ENCODE assay signal across 18 cellular contexts in the genomic region with DNA sequence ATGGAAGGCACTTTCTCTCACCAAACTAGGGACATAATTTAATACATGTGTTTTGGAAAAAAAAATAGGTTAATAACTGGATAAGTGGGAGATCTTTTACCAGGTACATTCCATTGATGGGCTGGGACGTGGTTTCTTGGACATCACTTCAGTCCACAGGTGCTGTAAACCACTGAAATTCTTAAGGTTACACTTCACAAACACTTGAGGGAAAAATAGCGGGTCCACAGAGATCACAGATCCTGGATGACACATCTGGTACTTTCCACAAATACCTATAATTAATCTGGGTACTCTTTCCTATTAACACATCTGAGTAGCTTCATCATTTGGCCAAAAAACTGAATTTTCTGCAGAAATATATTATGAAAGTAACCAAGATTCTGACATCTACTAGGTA.
DNase-seq lines count a peak whose midpoint lies in the region; ATAC-seq, FAIRE-seq and TF ChIP-seq lines count a peak whose summit lies in the region.
"Had no signal": no experiment of that assay in that cellular context is flagged by ENCODE, and none has a peak within 500 bp of the region (broad histone marks: within the 10 kb centered on the region; RNA-seq: fewer than 3 reads in every experiment).

No MANE protein-coding gene starts in this region.

- peaks cover 7% of the 10 kb centered on the region for H3K36me3 ChIP-seq in mammary epithelial cell (ENCODE audit: insufficient read depth, low read length)
- peaks cover 23% of the 10 kb centered on the region for H3K36me3 ChIP-seq in K562 (ENCODE audit: control insufficient read depth, insufficient read depth, low read length)
- H3K36me3 ChIP-seq in keratinocyte (ENCODE audit: control insufficient read depth in 2 of 2, extremely low read depth in 1 of 2, insufficient read depth in 2 of 2, low read length in 2 of 2), result peaks cover 0 to 8% of the 10 kb centered on the region in 2 experiments

- BruUV-seq in mammary epithelial cell (replicated peaks; lab: Mats Ljungman, UMichigan), result no TSS peak
- BruUV-seq in MCF 10A (replicated peaks; lab: Mats Ljungman, UMichigan), result no TSS peak
- no TSS peak for BruUV-seq in K562 (replicated peaks; lab: Mats Ljungman, UMichigan)

- H3K4me1 Mint-ChIP-seq in MCF 10A (ENCODE audit: insufficient read depth, unreplicated experiment), result no peaks in the 10 kb centered on the region

- H4K20me1 ChIP-seq in mammary epithelial cell (ENCODE audit: insufficient read depth, low read length) (no peaks in the 10 kb centered on the region), K562 (replicated peaks; ENCODE audit: control insufficient read depth, insufficient read depth, low read length) (no peaks in the 10 kb centered on the region), keratinocyte (ENCODE audit: control insufficient read depth, extremely low read depth, insufficient read depth, low read length) (no peaks in the 10 kb centered on the region)

- TF ChIP-seq POLR2A in K562 (conservative IDR thresholded peaks at IDR 0.05), result no peak

- no peaks in the 10 kb centered on the region for H3K9me3 Mint-ChIP-seq in MCF 10A (ENCODE audit: unreplicated experiment)
- H3K9me3 Mint-ChIP-seq: CD4-positive, alpha-beta T cell had no signal

- H3K9me1 ChIP-seq in K562 (ENCODE audit: control insufficient read depth, insufficient read depth, low read length), result no peaks in the 10 kb centered on the region
- H3K9me1 ChIP-seq in keratinocyte (ENCODE audit: control insufficient read depth, extremely low read depth, insufficient read depth, low read length), result no peaks in the 10 kb centered on the region

- 40% methylated on average over 2 of the region's 2 CpGs for WGBS in mammary epithelial cell (ENCODE audit: low coverage, missing lambda C conversion rate)
- 93% methylated on average over 2 of the region's 2 CpGs for WGBS in K562 (ENCODE audit: insufficient coverage, low coverage, missing lambda C conversion rate)

- peaks cover 36% of the 10 kb centered on the region for H3K36me3 Mint-ChIP-seq in MCF 10A (ENCODE audit: insufficient read depth, unreplicated experiment)

- CTCF ChIA-PET in mammary epithelial cell (lab: Charles Lee; ENCODE audit: low non-redundant PET), result no interaction called here
- CTCF ChIA-PET in MCF 10A (lab: Yijun Ruan, JAX), result no interaction called here
- CTCF ChIA-PET in K562 (lab: Yijun Ruan, JAX; ENCODE audit: low intra/inter-chr PET ratio), result no interaction called here

- H3K27ac Mint-ChIP-seq in MCF 10A (ENCODE audit: low read depth, unreplicated experiment), result no peak overlapping the region
- H3K27ac Mint-ChIP-seq: CD4-positive, alpha-beta T cell had no signal

- H3K27me3 Mint-ChIP-seq in MCF 10A (ENCODE audit: insufficient read depth, unreplicated experiment), result no peaks in the 10 kb centered on the region
- H3K27me3 Mint-ChIP-seq: CD4-positive, alpha-beta T cell had no signal

- DNase-seq in mammary epithelial cell (peak; percentile 37), MCF 10A (ENCODE audit: unreplicated experiment) (no peak), K562 (ENCODE audit: extremely low read depth in 1 of 4, low spot score in 3 of 4) (no peak), keratinocyte (ENCODE audit: low read depth, low spot score) (no peak), renal cortical epithelial cell (ENCODE audit: low read depth) (peak; percentile 19), left colon (no peak)
- DNase-seq: AML-193; Caco-2; CD4-positive, alpha-beta T cell had no signal

- peak; percentile 23 for FAIRE-seq in K562 (lab: Jason Lieb, UNC)
- peak; percentile 57 for FAIRE-seq in keratinocyte (lab: Jason Lieb, UNC)
- FAIRE-seq: A549, D721Med, H1 had no signal

- TF ChIP-seq CTCF in mammary epithelial cell (conservative IDR thresholded peaks at IDR 0.05 in 1 of 2, IDR thresholded peaks at IDR 0.05 in 1 of 2; ENCODE audit: extremely low read depth in 1 of 2, insufficient read depth in 1 of 2, low read depth in 1 of 2, low read length in 2 of 2) (no peak), MCF 10A (IDR thresholded peaks at IDR 0.05; ENCODE audit: unreplicated experiment) (no peak), K562 (IDR thresholded peaks at IDR 0.05 in 2 of 3, conservative IDR thresholded peaks at IDR 0.05 in 1 of 3; ENCODE audit: insufficient read depth in 2 of 3, low read depth in 1 of 3, low read length in 3 of 3) (no peak), keratinocyte (optimal IDR thresholded peaks at IDR 0.05 in 1 of 3, IDR thresholded peaks at IDR 0.05 in 1 of 3, conservative IDR thresholded peaks at IDR 0.05 in 1 of 3; ENCODE audit: extremely low read depth in 1 of 3, insufficient read depth in 2 of 3, low read length in 3 of 3) (no peak)

- H3K4me2 ChIP-seq in mammary epithelial cell (ENCODE audit: insufficient read depth, low read depth, low read length) (no peak overlapping the region), K562 (ENCODE audit: insufficient read depth, low read length) (no peak overlapping the region), keratinocyte (ENCODE audit: control insufficient read depth, extremely low read depth, insufficient read depth, low read depth, low read length) (no peak overlapping the region)
- H3K4me2 ChIP-seq: A549 had no signal

- no peak for ATAC-seq in K562
- no peak for ATAC-seq in GM21737 (IDR thresholded peaks at IDR 0.05; ENCODE audit: unreplicated experiment)
- no peak for ATAC-seq in HG03196 (IDR thresholded peaks at IDR 0.05; ENCODE audit: unreplicated experiment)
- no peak for ATAC-seq in left colon
- ATAC-seq: A549 had no signal

- no peak overlapping the region for H3K4me3 Mint-ChIP-seq in MCF 10A (ENCODE audit: unreplicated experiment)
- H3K4me3 Mint-ChIP-seq: CD4-positive, alpha-beta T cell had no signal

- no peak overlapping the region for H3K27ac ChIP-seq in mammary epithelial cell (ENCODE audit: insufficient read depth, low read depth, low read length)
- no peak overlapping the region for H3K27ac ChIP-seq in K562 (ENCODE audit: extremely low read depth, low read depth, low read length)
- H3K27ac ChIP-seq in keratinocyte (ENCODE audit: control insufficient read depth, insufficient read depth, low read length), result no peak overlapping the region
- H3K27ac ChIP-seq: 22Rv1, A549, C4-2B, HL-60 had no signal

- no peaks in the 10 kb centered on the region for H3K27me3 ChIP-seq in mammary epithelial cell (ENCODE audit: insufficient read depth, low read length)
- H3K27me3 ChIP-seq in K562 (ENCODE audit: control insufficient read depth in 2 of 2, insufficient read depth in 2 of 2, low read length in 2 of 2), result no peaks in the 10 kb centered on the region
- no peaks in the 10 kb centered on the region for H3K27me3 ChIP-seq in keratinocyte (ENCODE audit: control insufficient read depth, extremely low read depth, insufficient read depth, low read length)

- H2AFZ ChIP-seq in mammary epithelial cell (ENCODE audit: low read depth, low read length), result no peak overlapping the region
- H2AFZ ChIP-seq in K562 (ENCODE audit: low read depth, low read length), result no peak overlapping the region
- no peak overlapping the region for H2AFZ ChIP-seq in keratinocyte (ENCODE audit: control insufficient read depth, low read length)

- H3K4me1 ChIP-seq in mammary epithelial cell (ENCODE audit: insufficient read depth, low read length) (peaks cover 5% of the 10 kb centered on the region), K562 (replicated peaks in 1 of 2; ENCODE audit: control insufficient read depth in 2 of 2, insufficient read depth in 2 of 2, low read length in 2 of 2) (no peaks in the 10 kb centered on the region), keratinocyte (ENCODE audit: control insufficient read depth, extremely low read depth, insufficient read depth, low read length) (no peaks in the 10 kb centered on the region)
- H3K4me1 ChIP-seq: A549, Caco-2 had no signal

- H3K9ac ChIP-seq in mammary epithelial cell (ENCODE audit: insufficient read depth, low read length), result no peak overlapping the region
- H3K9ac ChIP-seq in K562 (ENCODE audit: insufficient read depth in 1 of 2, low read depth in 2 of 2, low read length in 2 of 2), result no peak overlapping the region
- no peak overlapping the region for H3K9ac ChIP-seq in keratinocyte (ENCODE audit: control insufficient read depth, extremely low read depth, insufficient read depth, low read length)

- intact Hi-C loops in mammary epithelial cell (cut with micrococcal nuclease) (no loop called here), MCF 10A (cut with micrococcal nuclease) (no loop called here), K562 (cut with micrococcal nuclease) (no loop called here), left colon (cut with DNase I, micrococcal nuclease) (no loop called here)

- POLR2A ChIA-PET in MCF 10A (lab: Yijun Ruan, JAX), result no interaction called here
- POLR2A ChIA-PET in K562 (lab: Yijun Ruan, JAX), result interaction anchor here (0.7 to 1.2 kb wide), 3 partner anchors 10 to 13 kb away, joined by 3 to 5 read pairs (median 4); no protein-coding TSS in a partner anchor

- H3K79me2 ChIP-seq in mammary epithelial cell (ENCODE audit: insufficient read depth, low read length), result no peaks in the 10 kb centered on the region
- no peaks in the 10 kb centered on the region for H3K79me2 ChIP-seq in K562 (ENCODE audit: control insufficient read depth, insufficient read depth, low read length)
- no peaks in the 10 kb centered on the region for H3K79me2 ChIP-seq in keratinocyte (ENCODE audit: control insufficient read depth, insufficient read depth, low read length)

- H3K4me3 ChIP-seq in mammary epithelial cell (replicated peaks in 1 of 3; ENCODE audit: insufficient read depth in 1 of 3, low read depth in 2 of 3, low read length in 3 of 3) (no peak overlapping the region), K562 (no peak overlapping the region), keratinocyte (ENCODE audit: control insufficient read depth in 2 of 3, extremely low read depth in 1 of 3, insufficient read depth in 2 of 3, low read depth in 1 of 3, low read length in 3 of 3) (no peak overlapping the region)
- H3K4me3 ChIP-seq: A549, HAP-1 had no signal

- in situ Hi-C loops in mammary epithelial cell (cut with MboI; ENCODE audit: low sequenced_read_pairs in 2 of 2), result no loop called here
- in situ Hi-C loops in K562 (cut with MboI), result no loop called here

- TF ChIP-seq EP300 in K562 (IDR thresholded peaks at IDR 0.05; ENCODE audit: low read length), result no peak

- H3K9me3 ChIP-seq in mammary epithelial cell (replicated peaks; ENCODE audit: insufficient read depth, low read length) (no peaks in the 10 kb centered on the region), K562 (replicated peaks; ENCODE audit: control insufficient read depth, insufficient read depth, low read depth, low read length) (no peaks in the 10 kb centered on the region), keratinocyte (ENCODE audit: control insufficient read depth, low read depth, low read length) (no peaks in the 10 kb centered on the region)
- H3K9me3 ChIP-seq: A549, Caco-2, HAP-1 had no signal

- dilution Hi-C loops in mammary epithelial cell (cut with HindIII; ENCODE audit: low sequenced_read_pairs) (no loop called here), keratinocyte (cut with MboI; ENCODE audit: extremely low pct_ligation_motif_present, low sequenced_read_pairs) (no loop called here)

- no peak for TF ChIP-seq RAD21 in K562 (CRISPR knock-in tag; conservative IDR thresholded peaks at IDR 0.05 in 1 of 2, IDR thresholded peaks at IDR 0.05 in 1 of 2)

Comparison
In these comparisons a context has a peak if more than half of its experiments do, and no peak if none do; other contexts are left out.
1. DNase-seq: peak in mammary epithelial cell (single experiment) and renal cortical epithelial cell (single experiment); none in MCF 10A (single experiment), K562 (0 of 4), keratinocyte (single experiment) and left colon (0 of 2).